ENCODE assay signal across 1 cellular context in the genomic region with DNA sequence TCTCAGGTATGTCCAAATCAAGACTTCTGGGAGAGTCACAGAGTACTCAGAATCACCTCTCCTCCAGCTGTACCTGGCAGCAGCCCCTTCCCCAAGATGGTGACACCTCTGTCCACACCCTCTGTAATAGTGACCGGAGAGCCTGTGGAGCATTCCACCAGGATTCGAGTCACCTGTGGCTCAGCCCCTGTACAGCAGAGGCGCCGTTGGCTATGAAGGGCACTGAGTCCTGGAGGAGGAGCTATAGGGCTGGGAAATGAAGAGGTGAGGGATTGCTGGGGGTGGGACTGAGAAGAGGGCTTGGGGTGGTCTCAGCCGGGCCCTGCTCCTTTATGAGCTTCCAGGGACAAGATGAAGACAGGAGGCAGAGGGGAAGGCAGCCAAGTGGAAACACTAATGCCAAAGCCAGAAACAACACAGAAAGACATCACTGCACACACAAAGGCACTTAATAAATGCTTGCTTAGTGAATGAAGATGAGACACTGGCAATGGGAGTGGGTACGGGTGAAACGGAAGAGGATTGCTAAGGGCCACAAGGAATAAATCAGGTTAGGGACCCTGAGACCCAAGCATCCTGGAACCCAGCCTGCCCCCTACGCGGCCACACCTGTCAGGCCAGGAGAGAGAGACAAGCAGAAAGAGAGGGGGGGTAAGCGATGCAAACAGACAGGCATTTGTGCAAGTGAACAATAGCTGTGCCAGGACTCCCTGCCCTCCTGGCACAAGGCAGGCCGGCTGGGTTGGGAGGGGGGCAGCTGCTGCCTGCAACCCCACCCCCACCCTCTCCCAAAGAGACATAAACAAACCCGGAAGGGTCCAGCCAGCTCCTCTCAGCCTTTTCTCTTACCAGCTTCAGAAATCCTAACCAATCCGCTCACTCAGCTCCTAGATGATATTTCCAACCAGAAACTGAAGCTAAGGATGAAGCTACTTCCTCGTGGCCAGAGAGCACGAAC.
TF ChIP-seq lines count a peak whose summit lies in the region.

No MANE protein-coding gene starts in this region.

TF ChIP-seq in WTC11, 78 proteins besides CTCF, POLR2A, EP300 and RAD21 (continued from another document):
- TF ChIP-seq, protein P1, sequence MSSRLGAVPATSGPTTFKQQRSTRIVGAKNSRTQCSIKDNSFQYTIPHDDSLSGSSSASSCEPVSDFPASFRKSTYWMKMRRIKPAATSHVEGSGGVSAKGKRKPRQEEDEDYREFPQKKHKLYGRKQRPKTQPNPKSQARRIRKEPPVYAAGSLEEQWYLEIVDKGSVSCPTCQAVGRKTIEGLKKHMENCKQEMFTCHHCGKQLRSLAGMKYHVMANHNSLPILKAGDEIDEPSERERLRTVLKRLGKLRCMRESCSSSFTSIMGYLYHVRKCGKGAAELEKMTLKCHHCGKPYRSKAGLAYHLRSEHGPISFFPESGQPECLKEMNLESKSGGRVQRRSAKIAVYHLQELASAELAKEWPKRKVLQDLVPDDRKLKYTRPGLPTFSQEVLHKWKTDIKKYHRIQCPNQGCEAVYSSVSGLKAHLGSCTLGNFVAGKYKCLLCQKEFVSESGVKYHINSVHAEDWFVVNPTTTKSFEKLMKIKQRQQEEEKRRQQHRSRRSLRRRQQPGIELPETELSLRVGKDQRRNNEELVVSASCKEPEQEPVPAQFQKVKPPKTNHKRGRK (CRISPR knock-in tag; IDR thresholded peaks at IDR 0.05; ENCODE audit: borderline replicate concordance) = no peak
TF ChIP-seq in WTC11: peak in this region for 0.
